In genomic region chrX:147911192-147912022, GRCh38 we compare ENCODE assay signal across 8 cellular contexts. TPM values are rescaled to one million over a fixed set of nuclear protein-coding genes. Genes with fewer than 3 reads are reported as not detected.
A peak's percentile ranks its signal among the peaks of the same experiment; 100 is the strongest.
DNase-seq lines count a peak whose midpoint lies in the region; ATAC-seq and TF ChIP-seq lines count a peak whose summit lies in the region.

FMR1 (plus strand) TSS chrX:147911919; CDS start chrX:147912180, 261 bp downstream.

- H3K27me3 ChIP-seq in RWPE2 (ENCODE audit: insufficient read depth, poor library complexity, severe bottlenecking): no peaks in the 10 kb centered on the region

- DNase-seq in EL (peak; percentile 90), H4 (ENCODE audit: low spot score) (peak; percentile 88), LNCaP clone FGC (ENCODE audit: low read depth) (peak; percentile 64), RWPE2 (ENCODE audit: low spot score) (peak; percentile 84), fibroblast of peridontal ligament (ENCODE audit: extremely low read depth) (peak; percentile 89)
- DNase-seq in activated T-helper 2 cell treated with anti-CD3 and anti-CD28 coated beads, Interferon-gamma antibody, Interleukin-2, Interleukin-4, amounts not matched to agents 10 μg/mL and 5 μg/mL and 100 μg/mL, durations not matched to agents 14 hours and 24 hours and 36 hours (ENCODE audit: low spot score): peak; percentile 92
- DNase-seq in natural killer cell treated with Interleukin-12 subunit alpha and Interleukin-12 subunit beta and Interleukin-15 and Interleukin-18, amount 100 ng/mL, for 72 hours (ENCODE audit: low spot score): peak; percentile 95
- DNase-seq in stimulated activated naive CD4-positive, alpha-beta T cell treated with Interleukin-2 at 50 U/mL for 16 hours (lab: John Stamatoyannopoulos, UW): peak; percentile 91

- H3K27ac Mint-ChIP-seq in activated T-helper 2 cell treated with anti-CD3 and anti-CD28 coated beads, Interferon-gamma antibody, Interleukin-2, Interleukin-4, amounts not matched to agents 10 μg/mL and 5 μg/mL and 100 μg/mL, durations not matched to agents 14 hours and 24 hours and 36 hours: peak within 1 kb of the TSS; percentile 86
- peak within 1 kb of the TSS; percentile 79 to 81 for H3K27ac Mint-ChIP-seq in natural killer cell treated with Interleukin-12 subunit alpha and Interleukin-12 subunit beta and Interleukin-15 and Interleukin-18, amount 100 ng/mL, for 72 hours

- no peaks in the 10 kb centered on the region for H3K9me3 Mint-ChIP-seq in activated T-helper 2 cell treated with anti-CD3 and anti-CD28 coated beads, Interferon-gamma antibody, Interleukin-2, Interleukin-4, amounts not matched to agents 10 μg/mL and 5 μg/mL and 100 μg/mL, durations not matched to agents 14 hours and 24 hours and 36 hours
- no peaks in the 10 kb centered on the region for H3K9me3 Mint-ChIP-seq in natural killer cell treated with Interleukin-12 subunit alpha and Interleukin-12 subunit beta and Interleukin-15 and Interleukin-18, amount 100 ng/mL, for 72 hours

- peak; percentile 80 for ATAC-seq in RWPE2 (ENCODE audit: low read depth)
- peak; percentile 94 to 96 for ATAC-seq in natural killer cell treated with Interleukin-12 subunit alpha and Interleukin-12 subunit beta and Interleukin-15 and Interleukin-18, amount 100 ng/mL, for 72 hours

- H3K36me3 Mint-ChIP-seq in activated T-helper 2 cell treated with anti-CD3 and anti-CD28 coated beads, Interferon-gamma antibody, Interleukin-2, Interleukin-4, amounts not matched to agents 10 μg/mL and 5 μg/mL and 100 μg/mL, durations not matched to agents 14 hours and 24 hours and 36 hours (ENCODE audit: low read depth): peaks cover 7% of the 10 kb centered on the region
- no peaks in the 10 kb centered on the region for H3K36me3 Mint-ChIP-seq in natural killer cell treated with Interleukin-12 subunit alpha and Interleukin-12 subunit beta and Interleukin-15 and Interleukin-18, amount 100 ng/mL, for 72 hours

- TF ChIP-seq CTCF in LNCaP clone FGC (IDR thresholded peaks at IDR 0.05; ENCODE audit: control insufficient read depth, extremely low read depth, insufficient read depth): no peak
- no peak for TF ChIP-seq CTCF in RWPE2 (IDR thresholded peaks at IDR 0.05; ENCODE audit: poor library complexity, severe bottlenecking)

- peaks cover 8% of the 10 kb centered on the region for H3K4me1 ChIP-seq in RWPE2 (ENCODE audit: insufficient read depth, poor library complexity, severe bottlenecking)

- no peaks in the 10 kb centered on the region for H3K9me3 ChIP-seq in RWPE2 (ENCODE audit: severe bottlenecking)

- intact Hi-C loops in activated T-helper 2 cell treated with anti-CD3 and anti-CD28 coated beads, Interferon-gamma antibody, Interleukin-2, Interleukin-4, amounts not matched to agents 10 μg/mL and 5 μg/mL and 100 μg/mL, durations not matched to agents 14 hours and 24 hours and 36 hours (cut with micrococcal nuclease): loop anchor here (1.0 to 10.0 kb wide), 4 partner anchors 177 to 1593 kb away; partner anchors contain the start of gene IDS

- H3K27me3 Mint-ChIP-seq in activated T-helper 2 cell treated with anti-CD3 and anti-CD28 coated beads, Interferon-gamma antibody, Interleukin-2, Interleukin-4, amounts not matched to agents 10 μg/mL and 5 μg/mL and 100 μg/mL, durations not matched to agents 14 hours and 24 hours and 36 hours (ENCODE audit: low read depth): peaks cover 3% of the 10 kb centered on the region
- H3K27me3 Mint-ChIP-seq in natural killer cell treated with Interleukin-12 subunit alpha and Interleukin-12 subunit beta and Interleukin-15 and Interleukin-18, amount 100 ng/mL, for 72 hours: no peaks in the 10 kb centered on the region

- no peaks in the 10 kb centered on the region for H3K36me3 ChIP-seq in RWPE2 (ENCODE audit: low read depth)

- peak within 1 kb of the TSS; percentile 95 for H3K4me3 Mint-ChIP-seq in activated T-helper 2 cell treated with anti-CD3 and anti-CD28 coated beads, Interferon-gamma antibody, Interleukin-2, Interleukin-4, amounts not matched to agents 10 μg/mL and 5 μg/mL and 100 μg/mL, durations not matched to agents 14 hours and 24 hours and 36 hours (ENCODE audit: low read depth)
- peak within 1 kb of the TSS; percentile 94 for H3K4me3 Mint-ChIP-seq in natural killer cell treated with Interleukin-12 subunit alpha and Interleukin-12 subunit beta and Interleukin-15 and Interleukin-18, amount 100 ng/mL, for 72 hours

- H3K4me1 Mint-ChIP-seq in activated T-helper 2 cell treated with anti-CD3 and anti-CD28 coated beads, Interferon-gamma antibody, Interleukin-2, Interleukin-4, amounts not matched to agents 10 μg/mL and 5 μg/mL and 100 μg/mL, durations not matched to agents 14 hours and 24 hours and 36 hours (ENCODE audit: low read depth): peaks cover 27% of the 10 kb centered on the region
- H3K4me1 Mint-ChIP-seq in natural killer cell treated with Interleukin-12 subunit alpha and Interleukin-12 subunit beta and Interleukin-15 and Interleukin-18, amount 100 ng/mL, for 72 hours (ENCODE audit: low read depth in 2 of 2): peaks cover 21 to 31% of the 10 kb centered on the region in 2 donors

- H3K27ac ChIP-seq in RWPE2 (ENCODE audit: poor library complexity, severe bottlenecking): peak within 1 kb of the TSS; percentile 58

- H3K4me3 ChIP-seq in LNCaP clone FGC (ENCODE audit: low read depth, low read length) (peak within 1 kb of the TSS; percentile 68), RWPE2 (ENCODE audit: severe bottlenecking) (peak within 1 kb of the TSS; percentile 76)

RNA-seq across cellular contexts. Expression of gene FMR1, which starts in this region (rescaled TPM):
- 17.9 and 26.3 TPM in 2 replicates for total RNA-seq in H4 (2014; rRNA removed; shearing (Covaris generic))
- 34.7 TPM in 2 replicates for total RNA-seq in activated T-helper 2 cell treated with anti-CD3 and anti-CD28 coated beads, Interferon-gamma antibody, Interleukin-2, Interleukin-4, amounts not matched to agents 10 μg/mL and 5 μg/mL and 100 μg/mL, durations not matched to agents 14 hours and 24 hours and 36 hours
- total RNA-seq in natural killer cell treated with Interleukin-12 subunit alpha and Interleukin-12 subunit beta and Interleukin-15 and Interleukin-18, amount 100 ng/mL, for 72 hours: 10 to 100 TPM; 51.5 to 59.7 TPM

Comparison
In these comparisons a context has a peak if more than half of its experiments do, and no peak if none do; other contexts are left out.
1. Peak in every context shown above with its lines: DNase-seq, ATAC-seq, H3K4me3 ChIP-seq and H3K27ac ChIP-seq.